Comparison of ENCODE assay signal across 8 cellular contexts in the genomic region with DNA sequence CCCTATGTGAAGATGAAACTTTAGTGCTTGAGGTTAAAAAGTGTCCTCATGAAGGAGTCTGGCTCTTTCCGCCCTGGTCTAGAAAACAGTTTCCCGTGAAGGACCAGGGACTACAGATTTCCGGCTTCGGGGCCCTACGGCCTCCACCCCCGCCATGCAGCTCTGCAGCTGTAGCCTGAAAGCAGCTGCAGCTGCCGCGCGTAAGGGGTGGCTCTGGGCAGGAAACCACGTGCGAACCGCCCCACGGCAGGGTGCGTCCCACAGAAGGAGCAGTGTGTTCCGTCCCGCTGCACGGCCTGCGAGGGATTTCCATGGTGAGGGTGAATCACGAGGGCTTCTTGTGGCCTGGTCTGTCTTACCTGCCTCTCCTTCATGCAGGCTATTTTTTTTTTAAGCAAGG.
DNase-seq lines count a peak whose midpoint lies in the region; ATAC-seq and TF ChIP-seq lines count a peak whose summit lies in the region.

No MANE protein-coding gene starts in this region.

- peak; percentile 51 for ATAC-seq in HG03159 (IDR thresholded peaks at IDR 0.05; ENCODE audit: unreplicated experiment)
- peak; percentile 67 to 99 (median 93) for ATAC-seq in natural killer cell
- no peak for ATAC-seq in HG02588 (IDR thresholded peaks at IDR 0.05; ENCODE audit: unreplicated experiment)
- ATAC-seq in HG03442 (IDR thresholded peaks at IDR 0.05; ENCODE audit: unreplicated experiment), result no peak

- H3K36me3 Mint-ChIP-seq in CD14-positive monocyte (no peaks in the 10 kb centered on the region), natural killer cell (no peaks in the 10 kb centered on the region)
- H3K36me3 Mint-ChIP-seq in activated T-helper 1 cell treated with anti-CD3 and anti-CD28 coated beads, Interleukin-12 subunit alpha, Interleukin-12 subunit beta, Interleukin-2, Interleukin-4 antibody, amounts not matched to agents 30 ng/mL and 10 ng/mL and 1 ng/mL, durations not matched to agents 14 hours and 24 hours and 36 hours (ENCODE audit: low read depth), result no peaks in the 10 kb centered on the region

- intact Hi-C loops in CD14-positive monocyte (cut with micrococcal nuclease), result no loop called here
- intact Hi-C loops in activated T-helper 1 cell treated with anti-CD3 and anti-CD28 coated beads, Interleukin-12 subunit alpha, Interleukin-12 subunit beta, Interleukin-2, Interleukin-4 antibody, amounts not matched to agents 30 ng/mL and 10 ng/mL and 1 ng/mL, durations not matched to agents 14 hours and 24 hours and 36 hours (cut with micrococcal nuclease), result no loop called here
- intact Hi-C loops in natural killer cell (cut with micrococcal nuclease), result no loop called here

- H3K4me1 Mint-ChIP-seq in CD14-positive monocyte (no peaks in the 10 kb centered on the region), natural killer cell (peaks cover 0 to 11% of the 10 kb centered on the region in 2 donors)
- no peaks in the 10 kb centered on the region for H3K4me1 Mint-ChIP-seq in activated T-helper 1 cell treated with anti-CD3 and anti-CD28 coated beads, Interleukin-12 subunit alpha, Interleukin-12 subunit beta, Interleukin-2, Interleukin-4 antibody, amounts not matched to agents 30 ng/mL and 10 ng/mL and 1 ng/mL, durations not matched to agents 14 hours and 24 hours and 36 hours (ENCODE audit: low read depth)

- TF ChIP-seq CTCF in CD14-positive monocyte (IDR thresholded peaks at IDR 0.05) (no peak), natural killer cell (IDR thresholded peaks at IDR 0.05) (no peak)

- DNase-seq in CD14-positive monocyte (ENCODE audit: low spot score) (peak; percentile 16), natural killer cell (peak; percentile 52), kidney glomerular epithelial cell (lab: John Stamatoyannopoulos, UW) (no peak), AG08396 (ENCODE audit: low spot score) (no peak)
- DNase-seq in activated T-helper 1 cell treated with anti-CD3 and anti-CD28 coated beads, Interleukin-12 subunit alpha, Interleukin-12 subunit beta, Interleukin-2, Interleukin-4 antibody, amounts not matched to agents 30 ng/mL and 10 ng/mL and 1 ng/mL, durations not matched to agents 14 hours and 24 hours and 36 hours (ENCODE audit: low spot score), result peak; percentile 34

- H3K9me3 Mint-ChIP-seq in CD14-positive monocyte (peaks cover 0 to 4% (median 1%) of the 10 kb centered on the region in 7 donors), natural killer cell (no peaks in the 10 kb centered on the region)
- peaks cover 5% of the 10 kb centered on the region for H3K9me3 Mint-ChIP-seq in activated T-helper 1 cell treated with anti-CD3 and anti-CD28 coated beads, Interleukin-12 subunit alpha, Interleukin-12 subunit beta, Interleukin-2, Interleukin-4 antibody, amounts not matched to agents 30 ng/mL and 10 ng/mL and 1 ng/mL, durations not matched to agents 14 hours and 24 hours and 36 hours

- H3K27ac Mint-ChIP-seq in CD14-positive monocyte (no peak overlapping the region), natural killer cell (peak overlapping the region in 1 of 2 donors; percentile 16)
- H3K27ac Mint-ChIP-seq in activated T-helper 1 cell treated with anti-CD3 and anti-CD28 coated beads, Interleukin-12 subunit alpha, Interleukin-12 subunit beta, Interleukin-2, Interleukin-4 antibody, amounts not matched to agents 30 ng/mL and 10 ng/mL and 1 ng/mL, durations not matched to agents 14 hours and 24 hours and 36 hours, result no peak overlapping the region

- H3K4me3 Mint-ChIP-seq in CD14-positive monocyte, result no peak overlapping the region
- H3K4me3 Mint-ChIP-seq in activated T-helper 1 cell treated with anti-CD3 and anti-CD28 coated beads, Interleukin-12 subunit alpha, Interleukin-12 subunit beta, Interleukin-2, Interleukin-4 antibody, amounts not matched to agents 30 ng/mL and 10 ng/mL and 1 ng/mL, durations not matched to agents 14 hours and 24 hours and 36 hours, result no peak overlapping the region
- peak overlapping the region; percentile 17 for H3K4me3 Mint-ChIP-seq in natural killer cell

- peaks cover 0 to 1% (median 1%) of the 10 kb centered on the region in 3 donors for H3K27me3 Mint-ChIP-seq in CD14-positive monocyte (ENCODE audit: low read depth in 3 of 3)
- peaks cover 2% of the 10 kb centered on the region for H3K27me3 Mint-ChIP-seq in activated T-helper 1 cell treated with anti-CD3 and anti-CD28 coated beads, Interleukin-12 subunit alpha, Interleukin-12 subunit beta, Interleukin-2, Interleukin-4 antibody, amounts not matched to agents 30 ng/mL and 10 ng/mL and 1 ng/mL, durations not matched to agents 14 hours and 24 hours and 36 hours (ENCODE audit: insufficient read depth)
- peaks cover 0 to 8% of the 10 kb centered on the region in 2 donors for H3K27me3 Mint-ChIP-seq in natural killer cell (ENCODE audit: low read depth in 2 of 2)

Comparison
In these comparisons a context has a peak if more than half of its experiments do, and no peak if none do; other contexts are left out.
1. DNase-seq: peak in CD14-positive monocyte (single experiment), activated T-helper 1 cell treated with anti-CD3 and anti-CD28 coated beads, Interleukin-12 subunit alpha, Interleukin-12 subunit beta, Interleukin-2, Interleukin-4 antibody, amounts not matched to agents 30 ng/mL and 10 ng/mL and 1 ng/mL, durations not matched to agents 14 hours and 24 hours and 36 hours (single experiment) and natural killer cell (single experiment); none in kidney glomerular epithelial cell (single experiment) and AG08396 (single experiment).
2. ATAC-seq: peak in HG03159 (single experiment) and natural killer cell (3 of 3); none in HG02588 (single experiment) and HG03442 (single experiment).